Comparison of ENCODE assay signal across 8 cellular contexts in the genomic region with DNA sequence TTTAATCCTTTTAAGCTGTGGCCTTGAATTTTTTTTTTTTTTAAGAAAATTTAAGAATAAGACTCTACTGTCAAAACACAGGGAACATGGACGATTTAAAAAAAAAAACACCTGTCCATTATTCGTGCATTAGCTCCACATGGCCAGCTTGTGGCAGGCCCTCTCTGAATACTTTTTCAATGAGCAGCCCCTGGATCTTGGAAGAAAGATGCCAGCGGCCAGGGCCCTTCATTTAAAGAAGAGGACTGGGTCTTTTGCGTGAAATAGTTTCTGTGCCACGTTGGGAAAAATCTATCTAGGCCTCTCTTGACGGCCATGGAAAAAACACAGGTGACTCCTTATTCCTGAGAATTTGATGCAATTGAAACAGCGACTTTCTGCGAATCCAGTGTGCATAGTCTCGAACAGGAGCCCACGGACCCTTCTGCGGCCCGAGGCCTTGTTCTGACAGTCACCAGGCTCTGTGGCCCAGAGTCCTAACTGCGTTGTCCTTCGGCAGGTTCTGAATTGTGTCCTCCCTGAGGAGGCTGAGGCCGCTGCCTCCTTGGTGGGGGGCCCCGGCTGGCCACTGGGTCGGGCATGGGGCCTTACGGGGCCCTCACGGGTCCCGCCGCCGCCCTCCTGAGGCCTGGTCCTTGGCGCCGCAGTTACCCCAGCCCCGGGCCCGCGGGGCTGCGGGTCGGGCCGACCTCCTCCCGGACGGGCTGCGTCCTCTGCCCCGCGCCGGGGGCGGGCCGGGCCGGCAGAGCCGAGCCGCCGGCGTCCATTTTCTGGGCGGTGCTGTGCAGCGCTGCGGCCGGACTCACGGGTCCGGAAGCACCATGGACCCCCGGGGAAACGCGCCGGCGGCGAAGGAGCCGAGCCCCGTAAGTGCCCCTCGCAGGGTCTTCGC. TPM values are rescaled to one million over a fixed set of nuclear protein-coding genes. Genes with fewer than 3 reads are reported as not detected.
DNase-seq lines count a peak whose midpoint lies in the region; ATAC-seq and TF ChIP-seq lines count a peak whose summit lies in the region.

No MANE protein-coding gene starts in this region.

- H3K9ac ChIP-seq in iPS-15b (ENCODE audit: low read depth, low read length) (peak overlapping the region; percentile 55), skeletal muscle tissue (ENCODE audit: low read depth in 1 of 3, low read length in 3 of 3) (peak overlapping the region; percentile 69 to 90 (median 89))

- peak overlapping the region; percentile 85 for H3K27ac ChIP-seq in A673 (ENCODE audit: low read depth, low read length, poor library complexity, severe bottlenecking)
- peak overlapping the region; percentile 89 to 99 for H3K27ac ChIP-seq in ascending aorta
- H3K27ac ChIP-seq in skeletal muscle tissue (ENCODE audit: low read depth, low read length), result peak overlapping the region; percentile 87

- peak overlapping the region; percentile 62 for H3K4me3 ChIP-seq in A673 (ENCODE audit: low read depth, low read length, poor library complexity, severe bottlenecking)
- peak overlapping the region; percentile 85 to 88 for H3K4me3 ChIP-seq in ascending aorta
- peak overlapping the region; percentile 66 for H3K4me3 ChIP-seq in iPS-15b (ENCODE audit: low read depth, low read length)
- H3K4me3 ChIP-seq in skeletal muscle tissue (ENCODE audit: low read length in 3 of 3), result peak overlapping the region; percentile 74 to 84 (median 81)

- no TSS peak for BruUV-seq in A673 (replicated peaks; lab: Mats Ljungman, UMichigan)

- ATAC-seq in GM18519 (IDR thresholded peaks at IDR 0.05; ENCODE audit: low FRiP score, unreplicated experiment), result peak; percentile 37
- peak; percentile 63 for ATAC-seq in HG02970 (IDR thresholded peaks at IDR 0.05; ENCODE audit: low FRiP score, unreplicated experiment)

- H3K9me3 ChIP-seq in A673 (ENCODE audit: low read depth, low read length, poor library complexity, severe bottlenecking) (peaks cover 4% of the 10 kb centered on the region), ascending aorta (no peaks in the 10 kb centered on the region), iPS-15b (ENCODE audit: control insufficient read depth, insufficient read depth, low read length) (no peaks in the 10 kb centered on the region), skeletal muscle tissue (ENCODE audit: control insufficient read depth in 3 of 3, low read length in 3 of 3) (no peaks in the 10 kb centered on the region)

- CTCF ChIA-PET in A673 (lab: Charles Lee), result interaction anchor here (0.7 kb wide), 1 partner anchor 309 kb away, joined by 4 read pairs; no protein-coding TSS in a partner anchor

- H3K36me3 ChIP-seq in A673 (ENCODE audit: insufficient read depth, low read length, poor library complexity, severe bottlenecking), result peaks cover 17% of the 10 kb centered on the region
- peaks cover 5 to 33% of the 10 kb centered on the region in 2 donors for H3K36me3 ChIP-seq in ascending aorta
- no peaks in the 10 kb centered on the region for H3K36me3 ChIP-seq in iPS-15b (ENCODE audit: control insufficient read depth, insufficient read depth, low read length)
- peaks cover 9 to 25% (median 25%) of the 10 kb centered on the region in 3 donors for H3K36me3 ChIP-seq in skeletal muscle tissue (ENCODE audit: control insufficient read depth in 3 of 3, insufficient read depth in 3 of 3, low read length in 3 of 3)

- POLR2A ChIA-PET in A673 (lab: Charles Lee; ENCODE audit: low non-redundant PET), result interaction anchor here (0.7 kb wide), 1 partner anchor 86 kb away, joined by 3 read pairs; no protein-coding TSS in a partner anchor

- TF ChIP-seq CTCF in A673 (conservative IDR thresholded peaks at IDR 0.05; ENCODE audit: low read depth, low read length) (no peak), ascending aorta (IDR thresholded peaks at IDR 0.05) (peak in 1 of 3 experiments; percentile 7)

- DNase-seq in A673 (ENCODE audit: low spot score) (peak; percentile 45), RPMI8226 (peak; percentile 51), ascending aorta (ENCODE audit: low spot score in 2 of 2) (peak in 1 of 2 donors; percentile 70), NCI-H2029 treated with DMSO at 0.1 percent for 48 hours (lab: John Stamatoyannopoulos, UW) (no peak)

- H3K27me3 ChIP-seq in A673 (replicated peaks; ENCODE audit: insufficient read depth, low read depth, low read length, poor library complexity) (no peaks in the 10 kb centered on the region), ascending aorta (no peaks in the 10 kb centered on the region), iPS-15b (ENCODE audit: control insufficient read depth, insufficient read depth, low read length) (peaks cover 39% of the 10 kb centered on the region), skeletal muscle tissue (ENCODE audit: control insufficient read depth in 3 of 3, insufficient read depth in 3 of 3, low read length in 3 of 3) (no peaks in the 10 kb centered on the region)

- no peaks in the 10 kb centered on the region for H3K4me1 ChIP-seq in A673 (ENCODE audit: insufficient read depth, low read length, poor library complexity, severe bottlenecking)
- H3K4me1 ChIP-seq in ascending aorta, result peaks cover 2 to 47% of the 10 kb centered on the region in 2 donors
- peaks cover 17% of the 10 kb centered on the region for H3K4me1 ChIP-seq in iPS-15b (ENCODE audit: control insufficient read depth, insufficient read depth, low read length)
- peaks cover 15 to 26% (median 25%) of the 10 kb centered on the region in 3 donors for H3K4me1 ChIP-seq in skeletal muscle tissue (ENCODE audit: control insufficient read depth in 3 of 3, insufficient read depth in 3 of 3, low read length in 3 of 3)

- intact Hi-C loops in A673 (cut with micrococcal nuclease; ENCODE audit: unreplicated experiment), result no loop called here
- intact Hi-C loops in ascending aorta (cut with DNase I), result loop anchor here (2.0 to 5.0 kb wide), 2 partner anchors 33 to 50 kb away; a partner anchor contains a TSS

RNA-seq across cellular contexts. Expression of a gene that starts 33.5 kb away (rescaled TPM):
- 19.1 and 23.7 TPM in 2 replicates for total RNA-seq in A673 (2021)
- 101 TPM for total RNA-seq in ascending aorta
- 29.7 TPM for total RNA-seq in skeletal muscle tissue
